ENCODE assay signal across 12 cellular contexts in genomic region chr3:61627768-61628185, GRCh38.
A peak's percentile ranks its signal among the peaks of the same experiment; 100 is the strongest.
DNase-seq lines count a peak whose midpoint lies in the region; ATAC-seq, FAIRE-seq and TF ChIP-seq lines count a peak whose summit lies in the region.
"Had no signal": no experiment of that assay in that cellular context is flagged by ENCODE, and none has a peak within 500 bp of the region (broad histone marks: within the 10 kb centered on the region; RNA-seq: fewer than 3 reads in every experiment).

No MANE protein-coding gene starts in this region.

- ATAC-seq in left colon (peak; percentile 92), GM21381 (IDR thresholded peaks at IDR 0.05; ENCODE audit: unreplicated experiment) (no peak), HG03095 (IDR thresholded peaks at IDR 0.05; ENCODE audit: unreplicated experiment) (no peak)

- no peak for TF ChIP-seq CTCF in AG04449 (IDR thresholded peaks at IDR 0.05; ENCODE audit: insufficient read depth, low read length, missing control alignments)
- no peak for TF ChIP-seq CTCF in brain microvascular endothelial cell (IDR thresholded peaks at IDR 0.05; ENCODE audit: low read depth, low read length, missing control alignments)

- no peak overlapping the region for H3K27ac ChIP-seq in brain microvascular endothelial cell

- FAIRE-seq in HTR-8/SVneo (lab: Jason Lieb, UNC): peak; percentile 69

- no peaks in the 10 kb centered on the region for H3K27me3 Mint-ChIP-seq in activated CD4-positive, alpha-beta T cell treated with anti-CD3 and anti-CD28 coated beads, Interleukin-2, amount 10 ng/mL, durations not matched to agents 24 days and 14 days

- H3K36me3 Mint-ChIP-seq in activated CD4-positive, alpha-beta T cell treated with anti-CD3 and anti-CD28 coated beads, Interleukin-2, amount 10 ng/mL, durations not matched to agents 24 days and 14 days (ENCODE audit: low read depth): no peaks in the 10 kb centered on the region

- H3K9me3 Mint-ChIP-seq in activated CD4-positive, alpha-beta T cell treated with anti-CD3 and anti-CD28 coated beads, Interleukin-2, amount 10 ng/mL, durations not matched to agents 24 days and 14 days: no peaks in the 10 kb centered on the region
- H3K9me3 Mint-ChIP-seq: activated naive CD4-positive, alpha-beta T cell treated with anti-CD3 and anti-CD28 coated beads for 36 hours had no signal

- CTCF ChIA-PET in AG04449 (lab: Yijun Ruan, JAX): interaction anchor here (1.0 kb wide), 1 partner anchor 22 kb away, joined by 3 read pairs; no protein-coding TSS in a partner anchor

- intact Hi-C loops in left colon (cut with DNase I, micrococcal nuclease): no loop called here
- intact Hi-C loops in activated CD4-positive, alpha-beta T cell treated with anti-CD3 and anti-CD28 coated beads, Interleukin-2, amount 10 ng/mL, durations not matched to agents 24 days and 14 days (cut with micrococcal nuclease): no loop called here

- H3K36me3 ChIP-seq in brain microvascular endothelial cell (replicated peaks): no peaks in the 10 kb centered on the region
- H3K36me3 ChIP-seq: gastrocnemius medialis had no signal

- H3K4me1 Mint-ChIP-seq in activated CD4-positive, alpha-beta T cell treated with anti-CD3 and anti-CD28 coated beads, Interleukin-2, amount 10 ng/mL, durations not matched to agents 24 days and 14 days: no peaks in the 10 kb centered on the region

- POLR2A ChIA-PET in AG04449 (lab: Yijun Ruan, JAX): interaction anchor here (2.0 kb wide), 1 partner anchor 63 kb away, joined by 4 read pairs; no protein-coding TSS in a partner anchor

- H3K4me3 ChIP-seq in AG04449 (ENCODE audit: low read depth, low read length): no peak overlapping the region
- no peak overlapping the region for H3K4me3 ChIP-seq in brain microvascular endothelial cell (ENCODE audit: low read depth, low read length)
- H3K4me3 ChIP-seq: gastrocnemius medialis had no signal

- H3K27ac Mint-ChIP-seq in activated CD4-positive, alpha-beta T cell treated with anti-CD3 and anti-CD28 coated beads, Interleukin-2, amount 10 ng/mL, durations not matched to agents 24 days and 14 days: no peak overlapping the region
- H3K27ac Mint-ChIP-seq: activated naive CD4-positive, alpha-beta T cell treated with anti-CD3 and anti-CD28 coated beads for 36 hours; nephron progenitor cell had no signal

- DNase-seq in AG04449 (ENCODE audit: low read depth, low spot score) (peak; percentile 80), HTR-8/SVneo (ENCODE audit: insufficient read length, low spot score) (peak; percentile 60), brain microvascular endothelial cell (peak; percentile 82), left colon (peak in 1 of 2 donors; percentile 21), KG1 (lab: John Stamatoyannopoulos, UW) (no peak)
- no peak for DNase-seq in activated CD4-positive, alpha-beta T cell treated with anti-CD3 and anti-CD28 coated beads, Interleukin-2, amount 10 ng/mL, durations not matched to agents 24 days and 14 days
- DNase-seq: activated naive CD4-positive, alpha-beta T cell treated with anti-CD3 and anti-CD28 coated beads for 36 hours; NCI-H510A treated with DMSO at 0.1 percent for 48 hours; nephron progenitor cell had no signal

- H3K27me3 ChIP-seq in brain microvascular endothelial cell (replicated peaks): no peaks in the 10 kb centered on the region
- H3K27me3 ChIP-seq: gastrocnemius medialis had no signal

- in situ Hi-C loops in brain microvascular endothelial cell (cut with HindIII; ENCODE audit: low pct_ligation_motif_present, low sequenced_read_pairs): no loop called here

- no peak overlapping the region for H3K4me3 Mint-ChIP-seq in activated CD4-positive, alpha-beta T cell treated with anti-CD3 and anti-CD28 coated beads, Interleukin-2, amount 10 ng/mL, durations not matched to agents 24 days and 14 days
- H3K4me3 Mint-ChIP-seq: activated naive CD4-positive, alpha-beta T cell treated with anti-CD3 and anti-CD28 coated beads for 36 hours; nephron progenitor cell had no signal

Comparison
In these comparisons a context has a peak if more than half of its experiments do, and no peak if none do; other contexts are left out.
1. DNase-seq: peak in AG04449 (single experiment), HTR-8/SVneo (single experiment) and brain microvascular endothelial cell (single experiment); none in activated CD4-positive, alpha-beta T cell treated with anti-CD3 and anti-CD28 coated beads, Interleukin-2, amount 10 ng/mL, durations not matched to agents 24 days and 14 days (single experiment) and KG1 (single experiment).